ENCODE assay signal across 1 cellular context in the genomic region with DNA sequence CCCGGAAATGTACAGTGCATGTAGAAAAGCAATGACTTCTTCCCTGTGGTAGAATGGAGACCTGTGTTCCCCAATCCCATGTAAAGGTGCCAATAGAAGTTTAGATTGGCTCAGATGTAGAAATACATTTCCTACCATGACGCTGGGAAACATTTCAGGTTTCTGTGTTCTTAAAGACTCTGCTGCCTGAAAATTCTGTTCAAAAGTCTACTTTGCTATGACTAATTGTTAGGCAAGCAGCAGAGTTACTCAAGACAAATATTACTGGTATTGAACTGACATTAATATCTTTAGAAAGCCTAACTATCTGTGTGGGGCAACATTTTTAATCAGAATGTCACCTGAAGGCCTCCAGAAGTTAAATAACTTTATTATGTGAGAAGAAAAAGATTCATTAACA.
TF ChIP-seq lines count a peak whose summit lies in the region.

No MANE protein-coding gene starts in this region.

TF ChIP-seq in liver, 16 proteins besides CTCF, POLR2A, EP300 and RAD21 (continued from another document):
- TF ChIP-seq, protein P1, sequence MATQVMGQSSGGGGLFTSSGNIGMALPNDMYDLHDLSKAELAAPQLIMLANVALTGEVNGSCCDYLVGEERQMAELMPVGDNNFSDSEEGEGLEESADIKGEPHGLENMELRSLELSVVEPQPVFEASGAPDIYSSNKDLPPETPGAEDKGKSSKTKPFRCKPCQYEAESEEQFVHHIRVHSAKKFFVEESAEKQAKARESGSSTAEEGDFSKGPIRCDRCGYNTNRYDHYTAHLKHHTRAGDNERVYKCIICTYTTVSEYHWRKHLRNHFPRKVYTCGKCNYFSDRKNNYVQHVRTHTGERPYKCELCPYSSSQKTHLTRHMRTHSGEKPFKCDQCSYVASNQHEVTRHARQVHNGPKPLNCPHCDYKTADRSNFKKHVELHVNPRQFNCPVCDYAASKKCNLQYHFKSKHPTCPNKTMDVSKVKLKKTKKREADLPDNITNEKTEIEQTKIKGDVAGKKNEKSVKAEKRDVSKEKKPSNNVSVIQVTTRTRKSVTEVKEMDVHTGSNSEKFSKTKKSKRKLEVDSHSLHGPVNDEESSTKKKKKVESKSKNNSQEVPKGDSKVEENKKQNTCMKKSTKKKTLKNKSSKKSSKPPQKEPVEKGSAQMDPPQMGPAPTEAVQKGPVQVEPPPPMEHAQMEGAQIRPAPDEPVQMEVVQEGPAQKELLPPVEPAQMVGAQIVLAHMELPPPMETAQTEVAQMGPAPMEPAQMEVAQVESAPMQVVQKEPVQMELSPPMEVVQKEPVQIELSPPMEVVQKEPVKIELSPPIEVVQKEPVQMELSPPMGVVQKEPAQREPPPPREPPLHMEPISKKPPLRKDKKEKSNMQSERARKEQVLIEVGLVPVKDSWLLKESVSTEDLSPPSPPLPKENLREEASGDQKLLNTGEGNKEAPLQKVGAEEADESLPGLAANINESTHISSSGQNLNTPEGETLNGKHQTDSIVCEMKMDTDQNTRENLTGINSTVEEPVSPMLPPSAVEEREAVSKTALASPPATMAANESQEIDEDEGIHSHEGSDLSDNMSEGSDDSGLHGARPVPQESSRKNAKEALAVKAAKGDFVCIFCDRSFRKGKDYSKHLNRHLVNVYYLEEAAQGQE (IDR thresholded peaks at IDR 0.05): no peak
- TF ChIP-seq HNF4A (conservative IDR thresholded peaks at IDR 0.05): peak in 1 of 2 donors; percentile 52
- TF ChIP-seq RXRA (IDR thresholded peaks at IDR 0.05): no peak
